ENCODE assay signal across 17 cellular contexts in the genomic region with DNA sequence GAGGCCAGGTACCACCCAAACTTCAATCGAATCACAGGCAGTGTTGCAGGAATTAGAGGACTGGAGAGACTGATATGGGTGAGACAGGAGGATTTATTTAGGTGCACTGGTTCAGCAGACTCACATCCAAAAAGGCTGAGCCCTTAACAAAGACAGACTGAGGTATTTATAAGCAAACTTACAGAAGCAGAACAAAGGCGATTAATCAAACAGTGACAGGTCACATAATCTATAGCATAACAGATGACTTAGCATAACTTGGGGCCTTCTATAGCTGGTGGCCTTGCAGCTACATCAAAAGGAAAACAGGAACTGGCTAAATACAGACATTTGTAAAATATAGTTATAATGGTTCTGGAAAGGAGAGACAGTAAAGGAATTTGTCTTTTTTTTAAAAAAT. TPM values are rescaled to one million over a fixed set of nuclear protein-coding genes. Genes with fewer than 3 reads are reported as not detected.
DNase-seq lines count a peak whose midpoint lies in the region; ATAC-seq and TF ChIP-seq lines count a peak whose summit lies in the region.
"Had no signal": no experiment of that assay in that cellular context is flagged by ENCODE, and none has a peak within 500 bp of the region (broad histone marks: within the 10 kb centered on the region; RNA-seq: fewer than 3 reads in every experiment).

No MANE protein-coding gene starts in this region.

- no peaks in the 10 kb centered on the region for H3K27me3 ChIP-seq in KMS-11 (ENCODE audit: insufficient read depth, low read depth)
- H3K27me3 ChIP-seq in upper lobe of left lung: no peaks in the 10 kb centered on the region
- H3K27me3 ChIP-seq: gastroesophageal sphincter, SJCRH30 had no signal

- H3K4me3 ChIP-seq in KMS-11 (IDR thresholded peaks at IDR 0.05; ENCODE audit: insufficient read depth, low read depth, low read length) (no peak overlapping the region), upper lobe of left lung (no peak overlapping the region)
- H3K4me3 ChIP-seq: gastroesophageal sphincter, GM23338, SJCRH30 had no signal

- H4K20me1 ChIP-seq in KMS-11 (ENCODE audit: insufficient read depth): no peaks in the 10 kb centered on the region

- no peak overlapping the region; the same call in 1 of the 2 replicates for H3K4me2 ChIP-seq in KMS-11
- H3K4me2 ChIP-seq: GM23338 had no signal

- no peak overlapping the region for H3K9ac ChIP-seq in KMS-11

- DNase-seq in DMS53 (lab: John Stamatoyannopoulos, UW) (peak; percentile 65), DMS53 treated with DMSO at 0.1 percent for 48 hours (lab: John Stamatoyannopoulos, UW; ENCODE audit: unreplicated experiment) (no peak), SW480 (ENCODE audit: low spot score) (peak; percentile 37), epithelial cell of prostate (ENCODE audit: low read depth, low spot score) (no peak), COLO829 (ENCODE audit: low spot score) (no peak), upper lobe of left lung (no peak), NCI-H446 (lab: John Stamatoyannopoulos, UW) (no peak)
- DNase-seq: effector CD8-positive, alpha-beta T cell; Kasumi-1; NCI-H1930; SJCRH30 had no signal

- TF ChIP-seq POLR2A in upper lobe of left lung (IDR thresholded peaks at IDR 0.05): no peak

- ATAC-seq in upper lobe of left lung (ENCODE audit: low FRiP score in 2 of 2): no peak
- ATAC-seq: gastroesophageal sphincter, GM23338, WTC11 had no signal

- WGBS in upper lobe of left lung, 2 donors: 96% methylated on average over 2 of the region's 2 CpGs; no CpG with 5 or more reads in 1 of the 2 donors

- no peak overlapping the region for H2AFZ ChIP-seq in KMS-11 (ENCODE audit: low read depth)
- H2AFZ ChIP-seq: GM23338 had no signal

- TF ChIP-seq CTCF in KMS-11 (conservative IDR thresholded peaks at IDR 0.05; ENCODE audit: low read depth, low read length): no peak
- TF ChIP-seq CTCF in upper lobe of left lung (IDR thresholded peaks at IDR 0.05): no peak

- H3K27ac ChIP-seq in KMS-11: peak overlapping the region; percentile 66
- peak overlapping the region; percentile 72 for H3K27ac ChIP-seq in epithelial cell of prostate
- peak overlapping the region in 1 of 4 donors; percentile 58 for H3K27ac ChIP-seq in upper lobe of left lung
- H3K27ac ChIP-seq: 22Rv1, gastroesophageal sphincter, SJCRH30 had no signal

- no peaks in the 10 kb centered on the region for H3K9me3 ChIP-seq in upper lobe of left lung
- H3K9me3 ChIP-seq: gastroesophageal sphincter, SJCRH30 had no signal

- H3K4me1 ChIP-seq in KMS-11 (ENCODE audit: low read depth, poor library complexity, severe bottlenecking): peaks cover 5% of the 10 kb centered on the region
- H3K4me1 ChIP-seq in upper lobe of left lung: peaks cover 0 to 19% (median 17%) of the 10 kb centered on the region in 4 donors

- no peak for TF ChIP-seq EP300 in upper lobe of left lung (IDR thresholded peaks at IDR 0.05)

- H3K79me2 ChIP-seq in KMS-11 (ENCODE audit: insufficient read depth, low read depth): no peaks in the 10 kb centered on the region

- H3K36me3 ChIP-seq in KMS-11 (ENCODE audit: insufficient read depth) (no peaks in the 10 kb centered on the region), upper lobe of left lung (no peaks in the 10 kb centered on the region)
- H3K36me3 ChIP-seq: gastroesophageal sphincter, SJCRH30 had no signal

RNA-seq across cellular contexts. Expression of a gene that starts 2.1 kb away (rescaled TPM):
- total RNA-seq in upper lobe of left lung: 1 to 10 TPM in 3 of 6 donors, under 1 TPM in 1, not detected in 2; 0.89 to 5.8 (median 1.5) TPM
- total RNA-seq: gastroesophageal sphincter had no signal

RNA-seq across cellular contexts. Expression of a gene that starts 26.8 kb away (rescaled TPM):
- total RNA-seq in upper lobe of left lung: 10 to 100 TPM in 3 of 6 donors, 1 to 10 TPM in 3; 3.0 to 27.3 (median 8.3) TPM
- total RNA-seq: GM23338, osteoblast, SJCRH30, WTC11 had no signal

RNA-seq across cellular contexts. Expression of a gene that starts 29.8 kb away (rescaled TPM):
- total RNA-seq in upper lobe of left lung: 10 to 100 TPM in 4 of 6 donors, 1 to 10 TPM in 2; 6.1 to 27.0 (median 11.1) TPM

RNA-seq across cellular contexts. Expression of a gene that starts 36.7 kb away (rescaled TPM):
- 1 to 10 TPM; 1.2 to 5.8 (median 3.6) TPM for total RNA-seq in upper lobe of left lung
- total RNA-seq: SJCRH30 had no signal

RNA-seq across cellular contexts. Expression of a gene that starts 56.4 kb away (rescaled TPM):
- 10 to 100 TPM in 2 of 6 donors, 1 to 10 TPM in 4; 4.0 to 12.0 (median 6.5) TPM for total RNA-seq in upper lobe of left lung
- total RNA-seq: SJCRH30 had no signal

Comparison
In these comparisons a context has a peak if more than half of its experiments do, and no peak if none do; other contexts are left out.
1. DNase-seq: peak in DMS53 (single experiment) and SW480 (single experiment); none in DMS53 treated with DMSO at 0.1 percent for 48 hours (single experiment), epithelial cell of prostate (single experiment), COLO829 (single experiment), upper lobe of left lung (0 of 2) and NCI-H446 (0 of 2).